Comparison of ENCODE assay signal across 8 cellular contexts in the genomic region with DNA sequence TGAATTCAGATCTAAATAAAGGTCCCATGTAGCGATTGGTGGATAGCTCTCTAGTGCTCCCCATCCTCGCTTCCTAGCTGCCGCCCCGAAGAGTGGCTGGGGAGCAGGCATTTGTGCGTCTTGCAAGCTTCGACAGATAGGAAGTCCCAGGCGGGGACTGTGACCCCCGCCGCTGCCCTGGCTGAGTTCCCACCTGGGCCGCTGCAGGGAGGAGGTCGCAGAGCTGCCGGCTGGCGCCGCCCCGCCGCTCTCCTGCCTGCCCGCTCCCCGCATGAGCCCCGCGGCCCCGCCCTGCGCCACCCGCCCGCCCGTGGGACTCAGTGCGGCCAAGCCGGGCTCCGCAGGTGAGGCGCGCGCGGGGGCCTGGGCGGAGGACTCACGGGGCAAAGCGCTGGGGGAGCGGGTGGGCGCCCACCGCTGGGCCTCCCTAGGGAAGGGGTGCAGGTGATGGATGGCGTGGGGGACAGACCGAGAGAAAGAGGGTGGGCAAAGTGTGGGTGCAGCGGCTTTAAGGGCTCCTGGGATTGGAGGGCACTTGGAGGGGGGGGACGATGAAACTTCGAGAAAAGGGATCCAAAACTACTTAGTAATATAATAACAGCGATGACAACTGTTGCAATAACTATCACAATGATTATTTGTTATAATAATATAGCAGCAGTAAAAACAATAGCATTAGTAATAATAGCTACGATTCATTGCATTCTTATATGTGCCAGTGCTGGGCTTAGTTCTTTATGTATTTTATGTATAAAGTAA. TPM values are rescaled to one million over a fixed set of nuclear protein-coding genes. Genes with fewer than 3 reads are reported as not detected.
DNase-seq lines count a peak whose midpoint lies in the region; ATAC-seq and TF ChIP-seq lines count a peak whose summit lies in the region.

A gene (plus strand): TSS at position 80 of the 759 bp plus-strand sequence. CDS start 14,547 bp downstream, outside the sequence.

- intact Hi-C loops in left ventricle myocardium inferior (cut with micrococcal nuclease) = no loop called here

- peak within 1 kb of the TSS; percentile 84 for H3K4me3 Mint-ChIP-seq in stimulated activated memory B cell treated with anti-CD40 and anti-IgM and Interleukin-4, amounts not matched to agents 10 μg/mL and 1 μg/mL and 100 μg/mL, for 72 hours

- no peak within 1 kb of the TSS for H3K27ac ChIP-seq in left ventricle myocardium inferior (replicated peaks)

- H3K4me3 ChIP-seq in left ventricle myocardium inferior = peak within 1 kb of the TSS; percentile 58

- DNase-seq in DMS53 (lab: John Stamatoyannopoulos, UW) (peak; percentile 41), DMS53 treated with DMSO at 0.1 percent for 48 hours (lab: John Stamatoyannopoulos, UW; ENCODE audit: unreplicated experiment) (no peak), left ventricle myocardium inferior (no peak)
- DNase-seq in activated CD8-positive, alpha-beta memory T cell treated with anti-CD3 and anti-CD28 coated beads, Interleukin-2, amount 50 U/mL, for 48 hours = peak; percentile 64

- H3K36me3 Mint-ChIP-seq in stimulated activated memory B cell treated with anti-CD40 and anti-IgM and Interleukin-4, amounts not matched to agents 10 μg/mL and 1 μg/mL and 100 μg/mL, for 72 hours = no peaks in the 10 kb centered on the region

- TF ChIP-seq CTCF in left ventricle myocardium inferior (IDR thresholded peaks at IDR 0.05; ENCODE audit: borderline replicate concordance) = no peak

- H3K9me3 ChIP-seq in left ventricle myocardium inferior (replicated peaks) = no peaks in the 10 kb centered on the region

- peak within 1 kb of the TSS; percentile 78 for H3K27ac Mint-ChIP-seq in stimulated activated memory B cell treated with anti-CD40 and anti-IgM and Interleukin-4, amounts not matched to agents 10 μg/mL and 1 μg/mL and 100 μg/mL, for 72 hours

- H3K27me3 ChIP-seq in left ventricle myocardium inferior (ENCODE audit: low read depth) = peaks cover 52% of the 10 kb centered on the region

- peak; percentile 85 for ATAC-seq in stimulated activated memory B cell treated with anti-CD40 and anti-IgM and Interleukin-4, amounts not matched to agents 10 μg/mL and 1 μg/mL and 100 μg/mL, for 72 hours
- no peak for ATAC-seq in GM18502 (IDR thresholded peaks at IDR 0.05; ENCODE audit: poor library complexity, unreplicated experiment)
- ATAC-seq in HG03175 (IDR thresholded peaks at IDR 0.05; ENCODE audit: unreplicated experiment) = no peak
- no peak for ATAC-seq in HG02973 (IDR thresholded peaks at IDR 0.05; ENCODE audit: unreplicated experiment)

- no peaks in the 10 kb centered on the region for H3K27me3 Mint-ChIP-seq in stimulated activated memory B cell treated with anti-CD40 and anti-IgM and Interleukin-4, amounts not matched to agents 10 μg/mL and 1 μg/mL and 100 μg/mL, for 72 hours

- H3K4me1 ChIP-seq in left ventricle myocardium inferior = peaks cover 8% of the 10 kb centered on the region

- peaks cover 32% of the 10 kb centered on the region for H3K4me1 Mint-ChIP-seq in stimulated activated memory B cell treated with anti-CD40 and anti-IgM and Interleukin-4, amounts not matched to agents 10 μg/mL and 1 μg/mL and 100 μg/mL, for 72 hours

- no peaks in the 10 kb centered on the region for H3K36me3 ChIP-seq in left ventricle myocardium inferior

- H3K9me3 Mint-ChIP-seq in stimulated activated memory B cell treated with anti-CD40 and anti-IgM and Interleukin-4, amounts not matched to agents 10 μg/mL and 1 μg/mL and 100 μg/mL, for 72 hours = no peaks in the 10 kb centered on the region

RNA-seq across cellular contexts. Expression of the gene that starts here (rescaled TPM):
- total RNA-seq in left ventricle myocardium inferior = 0.11 TPM

Comparison
In these comparisons a context has a peak if more than half of its experiments do, and no peak if none do; other contexts are left out.
1. DNase-seq: peak in DMS53 (single experiment) and activated CD8-positive, alpha-beta memory T cell treated with anti-CD3 and anti-CD28 coated beads, Interleukin-2, amount 50 U/mL, for 48 hours (single experiment); none in DMS53 treated with DMSO at 0.1 percent for 48 hours (single experiment) and left ventricle myocardium inferior (single experiment).